ENCODE assay signal across 11 cellular contexts in genomic region chr3:179438836-179439235, GRCh38. TPM values are rescaled to one million over a fixed set of nuclear protein-coding genes. Genes with fewer than 3 reads are reported as not detected.
DNase-seq lines count a peak whose midpoint lies in the region; ATAC-seq and TF ChIP-seq lines count a peak whose summit lies in the region.
"Had no signal": no experiment of that assay in that cellular context is flagged by ENCODE, and none has a peak within 500 bp of the region (broad histone marks: within the 10 kb centered on the region; RNA-seq: fewer than 3 reads in every experiment).

No MANE protein-coding gene starts in this region.

- intact Hi-C loops in CD14-positive monocyte (cut with micrococcal nuclease): no loop called here

- H2AFZ ChIP-seq in OCI-LY3 (ENCODE audit: low read depth, low read length): peak overlapping the region; percentile 66

- no peak overlapping the region for H3K4me3 Mint-ChIP-seq in CD14-positive monocyte
- no peak overlapping the region for H3K4me3 Mint-ChIP-seq in T-helper 2 cell treated with Interferon-gamma antibody and Interleukin-4, amounts not matched to agents 5 μg/mL and 100 μg/mL, for 36 hours
- H3K4me3 Mint-ChIP-seq: activated CD8-positive, alpha-beta T cell treated with anti-CD3 and anti-CD28 coated beads for 36 hours had no signal

- no peaks in the 10 kb centered on the region for H3K36me3 ChIP-seq in OCI-LY3 (replicated peaks; ENCODE audit: low read depth, low read length)

- DNase-seq in CD14-positive monocyte (ENCODE audit: low spot score) (no peak), T-helper 9 cell (no peak), SIG-M5 (lab: John Stamatoyannopoulos, UW) (no peak), AG20443 (ENCODE audit: low spot score) (no peak)
- DNase-seq in T-helper 2 cell treated with Interferon-gamma antibody and Interleukin-4, amounts not matched to agents 5 μg/mL and 100 μg/mL, for 36 hours (ENCODE audit: low spot score): no peak
- DNase-seq: activated CD8-positive, alpha-beta T cell treated with anti-CD3 and anti-CD28 coated beads for 36 hours; hippocampal formation; psoas muscle had no signal

- H3K9me3 ChIP-seq in OCI-LY3 (ENCODE audit: insufficient read depth, low read length): no peaks in the 10 kb centered on the region
- H3K9me3 ChIP-seq: psoas muscle had no signal

- peak overlapping the region; percentile 63 for H3K27ac ChIP-seq in OCI-LY3 (ENCODE audit: low read length)
- H3K27ac ChIP-seq: psoas muscle had no signal

- H3K79me2 ChIP-seq in OCI-LY3 (ENCODE audit: low read length): 0 out of 2 replicates have a peak, but pooled peaks cover 4% of the 10 kb centered on the region

- peak overlapping the region; percentile 26 to 89 (median 76) for H3K27ac Mint-ChIP-seq in CD14-positive monocyte
- no peak overlapping the region for H3K27ac Mint-ChIP-seq in T-helper 2 cell treated with Interferon-gamma antibody and Interleukin-4, amounts not matched to agents 5 μg/mL and 100 μg/mL, for 36 hours
- H3K27ac Mint-ChIP-seq: activated CD8-positive, alpha-beta T cell treated with anti-CD3 and anti-CD28 coated beads for 36 hours had no signal

- peaks cover 43% of the 10 kb centered on the region for H3K4me1 ChIP-seq in OCI-LY3 (ENCODE audit: low read length)
- H3K4me1 ChIP-seq: psoas muscle had no signal

- peaks cover 4% of the 10 kb centered on the region; the same call in 1 of the 2 replicates for H3K27me3 ChIP-seq in OCI-LY3 (ENCODE audit: low read depth, low read length)

- TF ChIP-seq CTCF in CD14-positive monocyte (IDR thresholded peaks at IDR 0.05): no peak
- no peak for TF ChIP-seq CTCF in OCI-LY3 (IDR thresholded peaks at IDR 0.05; ENCODE audit: low read depth, low read length)

- no peaks in the 10 kb centered on the region for H3K9me3 Mint-ChIP-seq in CD14-positive monocyte
- no peaks in the 10 kb centered on the region for H3K9me3 Mint-ChIP-seq in T-helper 2 cell treated with Interferon-gamma antibody and Interleukin-4, amounts not matched to agents 5 μg/mL and 100 μg/mL, for 36 hours
- H3K9me3 Mint-ChIP-seq: activated CD8-positive, alpha-beta T cell treated with anti-CD3 and anti-CD28 coated beads for 36 hours had no signal

- peak overlapping the region; percentile 21; the same call in 1 of the 2 replicates for H3K9ac ChIP-seq in OCI-LY3 (ENCODE audit: low read length)

- ATAC-seq in GM19372 (IDR thresholded peaks at IDR 0.05; ENCODE audit: low read depth, unreplicated experiment) (peak; percentile 77), HG02938 (IDR thresholded peaks at IDR 0.05; ENCODE audit: unreplicated experiment) (peak; percentile 76)
- ATAC-seq: activated CD8-positive, alpha-beta T cell treated with anti-CD3 and anti-CD28 coated beads for 36 hours; psoas muscle had no signal

- peaks cover 44% of the 10 kb centered on the region for H3K4me1 Mint-ChIP-seq in CD14-positive monocyte
- peaks cover 7% of the 10 kb centered on the region for H3K4me1 Mint-ChIP-seq in T-helper 2 cell treated with Interferon-gamma antibody and Interleukin-4, amounts not matched to agents 5 μg/mL and 100 μg/mL, for 36 hours (ENCODE audit: low read depth)

- H3K27me3 Mint-ChIP-seq in CD14-positive monocyte (ENCODE audit: low read depth in 3 of 3): peaks cover 0 to 2% (median 0%) of the 10 kb centered on the region in 3 donors
- H3K27me3 Mint-ChIP-seq in T-helper 2 cell treated with Interferon-gamma antibody and Interleukin-4, amounts not matched to agents 5 μg/mL and 100 μg/mL, for 36 hours (ENCODE audit: low read depth): peaks cover 6% of the 10 kb centered on the region

- H3K4me2 ChIP-seq in OCI-LY3 (ENCODE audit: low read length): peak overlapping the region; percentile 78

- no peaks in the 10 kb centered on the region for H4K20me1 ChIP-seq in OCI-LY3 (ENCODE audit: insufficient read depth, low read length)

- H3K4me3 ChIP-seq in OCI-LY3 (ENCODE audit: low read length): peak overlapping the region; percentile 53
- H3K4me3 ChIP-seq: psoas muscle had no signal

- peaks cover 6 to 12% of the 10 kb centered on the region in 2 donors for H3K36me3 Mint-ChIP-seq in CD14-positive monocyte
- no peaks in the 10 kb centered on the region for H3K36me3 Mint-ChIP-seq in T-helper 2 cell treated with Interferon-gamma antibody and Interleukin-4, amounts not matched to agents 5 μg/mL and 100 μg/mL, for 36 hours (ENCODE audit: low read depth)

RNA-seq across cellular contexts. Expression of gene GNB4, which starts 12.4 kb away (rescaled TPM):
- 10 to 100 TPM; 63.5 to 65.1 TPM for polyA plus RNA-seq in CD14-positive monocyte
